ENCODE assay signal across 25 cellular contexts in genomic region chr13:90882551-90882950, GRCh38.
A peak's percentile ranks its signal among the peaks of the same experiment; 100 is the strongest.
DNase-seq lines count a peak whose midpoint lies in the region; ATAC-seq, FAIRE-seq and TF ChIP-seq lines count a peak whose summit lies in the region.
"Had no signal": no experiment of that assay in that cellular context is flagged by ENCODE, and none has a peak within 500 bp of the region (broad histone marks: within the 10 kb centered on the region; RNA-seq: fewer than 3 reads in every experiment).

No MANE protein-coding gene starts in this region.

- H3K4me3 ChIP-seq in GM12878 (no peak overlapping the region), spleen (no peak overlapping the region)

- DNase-seq in GM12878 (ENCODE audit: low read depth, low spot score): no peak
- peak; percentile 7 for DNase-seq in iPS-NIHi11 (ENCODE audit: low spot score)
- peak; percentile 33 for DNase-seq in left kidney (ENCODE audit: low read depth, low spot score)
- peak; percentile 38 for DNase-seq in spleen
- no peak for DNase-seq in activated T-cell treated with anti-CD3 and anti-CD28 coated beads, Interleukin-2, amount 50 U/mL, for 1 hour
- DNase-seq in G401 (ENCODE audit: low spot score): no peak
- DNase-seq in cortex of kidney (lab: John Stamatoyannopoulos, UW): no peak
- DNase-seq: ACHN; BE2C; C1 segment of cervical spinal cord; CD4-positive, CD25-positive, alpha-beta regulatory T cell; CD8-positive, alpha-beta memory T cell; COR-L47; DMS 273 treated with DMSO at 0.1 percent for 48 hours; DMS53; DND-41; EL; GOT3; H9 had no signal

- no peaks in the 10 kb centered on the region for H3K9me3 ChIP-seq in GM12878 (replicated peaks; ENCODE audit: control insufficient read depth, insufficient read depth, low read length)
- no peaks in the 10 kb centered on the region for H3K9me3 ChIP-seq in spleen
- H3K9me3 ChIP-seq: BE2C had no signal

- H4K20me1 ChIP-seq in GM12878 (ENCODE audit: control insufficient read depth, insufficient read depth): no peaks in the 10 kb centered on the region

- 23% methylated on average over 6 of the region's 6 CpGs for WGBS in GM12878 (ENCODE audit: insufficient coverage, insufficient replicate concordance, low lambda C conversion rate, missing lambda C conversion rate)
- WGBS in spleen, 5 donors: 83 to 92% (median 92%) methylated on average over 6 of the region's 6 CpGs

- peak; percentile 46; the same call in 1 of the 3 replicates for ATAC-seq in GM12878
- ATAC-seq in GM21390 (IDR thresholded peaks at IDR 0.05; ENCODE audit: unreplicated experiment): no peak
- ATAC-seq: HepG2 had no signal

- H3K36me3 ChIP-seq in GM12878 (ENCODE audit: control insufficient read depth in 2 of 2, insufficient read depth in 2 of 2, low read length in 1 of 2): no peaks in the 10 kb centered on the region
- no peaks in the 10 kb centered on the region for H3K36me3 ChIP-seq in spleen
- H3K36me3 ChIP-seq: BE2C had no signal

- CTCF ChIA-PET in GM12878 (lab: Yijun Ruan, JAX): interaction anchor here (0.5 to 1.4 kb wide), 3 partner anchors 9 to 457 kb away, joined by 3 to 7 read pairs (median 3); no protein-coding TSS in a partner anchor

- H3K9ac ChIP-seq in GM12878 (ENCODE audit: control insufficient read depth, insufficient read depth, low read length): no peak overlapping the region

- RAD21 ChIA-PET in GM12878 (lab: Charles Lee; ENCODE audit: unreplicated experiment): no interaction called here

- H2AFZ ChIP-seq in GM12878 (ENCODE audit: control insufficient read depth, low read depth, low read length): no peak overlapping the region

- POLR2A ChIA-PET in GM12878 (lab: Charles Lee): no interaction called here

- SMC1A ChIA-PET in GM12878 (lab: Charles Lee; ENCODE audit: uncharacterized antibody, unreplicated experiment): no interaction called here

- in situ Hi-C loops in GM12878 (cut with MboI): no loop called here
- in situ Hi-C loops in G401 (cut with HindIII; ENCODE audit: low sequenced_read_pairs): no loop called here

- no peak for TF ChIP-seq POLR2A in GM12878 (IDR thresholded peaks at IDR 0.05; ENCODE audit: low read depth, low read length)
- TF ChIP-seq POLR2A in spleen (IDR thresholded peaks at IDR 0.05): no peak

- TF ChIP-seq RAD21 in GM12878 (IDR thresholded peaks at IDR 0.05; ENCODE audit: insufficient read depth, low read depth, low read length): no peak

- BruUV-seq in GM12878 (replicated peaks; lab: Mats Ljungman, UMichigan): no TSS peak

- H3K4me1 ChIP-seq in GM12878 (ENCODE audit: control insufficient read depth, insufficient read depth, low read length): no peaks in the 10 kb centered on the region
- H3K4me1 ChIP-seq in spleen: no peaks in the 10 kb centered on the region
- H3K4me1 ChIP-seq: BE2C had no signal

- H3K79me2 ChIP-seq in GM12878 (ENCODE audit: control insufficient read depth, insufficient read depth, low read length): no peaks in the 10 kb centered on the region

- no peak overlapping the region for H3K4me2 ChIP-seq in GM12878 (ENCODE audit: control insufficient read depth, insufficient read depth)

- no peaks in the 10 kb centered on the region for H3K27me3 ChIP-seq in GM12878 (replicated peaks in 1 of 2; ENCODE audit: control insufficient read depth in 2 of 2, insufficient read depth in 2 of 2, low read length in 1 of 2)
- no peaks in the 10 kb centered on the region for H3K27me3 ChIP-seq in spleen (replicated peaks in 1 of 7)
- H3K27me3 ChIP-seq: BE2C had no signal

- H3K27ac ChIP-seq in GM12878 (ENCODE audit: control insufficient read depth, insufficient read depth) (no peak overlapping the region), spleen (no peak overlapping the region)

- intact Hi-C loops in GM12878 (cut with micrococcal nuclease; ENCODE audit: unreplicated experiment) (no loop called here), spleen (cut with DNase I; ENCODE audit: low total_unique reads) (no loop called here)

- TF ChIP-seq EP300 in GM12878 (IDR thresholded peaks at IDR 0.05; ENCODE audit: borderline replicate concordance in 1 of 2, control insufficient read depth in 1 of 2, low read depth in 2 of 2, low read length in 2 of 2): no peak

- FAIRE-seq in GM12878 (lab: Jason Lieb, UNC): no peak
- FAIRE-seq: A204.1, G401.6, GM12892, GM18507, HepG2 had no signal

- TF ChIP-seq CTCF in GM12878 (IDR thresholded peaks at IDR 0.05 in 2 of 3, conservative IDR thresholded peaks at IDR 0.05 in 1 of 3; ENCODE audit: control insufficient read depth in 2 of 3, extremely low read depth in 1 of 3, insufficient read depth in 1 of 3, low read depth in 3 of 3, low read length in 3 of 3) (no peak), spleen (IDR thresholded peaks at IDR 0.05 in 8 of 11, conservative IDR thresholded peaks at IDR 0.05 in 3 of 11) (no peak)

TF ChIP-seq in GM12878, 131 proteins besides CTCF, POLR2A, EP300 and RAD21 (continues in another document):
- TF ChIP-seq LARP7 (IDR thresholded peaks at IDR 0.05) (no peak), RFX5 (IDR thresholded peaks at IDR 0.05; ENCODE audit: low read depth, low read length) (no peak), ZNF24 (IDR thresholded peaks at IDR 0.05) (no peak), PKNOX1 (IDR thresholded peaks at IDR 0.05) (no peak), JUNB (IDR thresholded peaks at IDR 0.05) (no peak), CBFB (IDR thresholded peaks at IDR 0.05; ENCODE audit: low read depth) (no peak), STAT1 (conservative IDR thresholded peaks at IDR 0.05) (no peak), HSF1 (IDR thresholded peaks at IDR 0.05; ENCODE audit: low read depth, low read length) (no peak), ATF3 (IDR thresholded peaks at IDR 0.05; ENCODE audit: borderline replicate concordance, extremely low read depth, low read depth, low read length) (no peak), CBX3 (IDR thresholded peaks at IDR 0.05; ENCODE audit: borderline replicate concordance, low read depth) (no peak), MLLT1 (IDR thresholded peaks at IDR 0.05) (no peak)

Comparison
In these comparisons a context has a peak if more than half of its experiments do, and no peak if none do; other contexts are left out.
1. DNase-seq: peak in iPS-NIHi11 (single experiment), left kidney (single experiment) and spleen (single experiment); none in GM12878 (single experiment), activated T-cell treated with anti-CD3 and anti-CD28 coated beads, Interleukin-2, amount 50 U/mL, for 1 hour (single experiment), G401 (single experiment) and cortex of kidney (single experiment).